In the genomic region with DNA sequence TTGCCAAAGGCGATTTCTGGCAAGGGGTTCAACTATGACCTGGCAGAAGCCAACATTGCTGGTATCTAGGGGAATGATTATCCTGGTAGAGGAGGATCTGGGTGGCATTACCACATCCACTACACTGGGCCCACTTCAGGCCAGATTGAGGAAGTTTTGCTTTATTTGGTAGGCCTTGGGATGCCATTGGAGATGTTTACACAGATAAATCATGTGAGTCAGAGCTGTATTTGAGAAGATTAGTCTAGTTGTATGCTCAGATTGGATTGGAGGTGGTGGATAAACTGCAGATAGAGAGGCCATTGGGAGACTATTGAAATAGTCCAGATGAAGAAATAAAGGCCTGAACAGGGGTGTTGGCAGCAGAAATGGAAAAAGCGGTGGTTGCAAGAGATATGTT, we compare ENCODE assay signal across 18 cellular contexts.
DNase-seq lines count a peak whose midpoint lies in the region; ATAC-seq, FAIRE-seq and TF ChIP-seq lines count a peak whose summit lies in the region.
"Had no signal": no experiment of that assay in that cellular context is flagged by ENCODE, and none has a peak within 500 bp of the region (broad histone marks: within the 10 kb centered on the region; RNA-seq: fewer than 3 reads in every experiment).

No MANE protein-coding gene starts in this region.

- WGBS in SK-N-SH (ENCODE audit: low lambda C conversion rate): 41% methylated on average over 2 of the region's 2 CpGs
- WGBS in hepatocyte (ENCODE audit: low lambda C conversion rate, missing lambda C conversion rate): 76% methylated on average over 2 of the region's 2 CpGs

- no peak for TF ChIP-seq EP300 in SK-N-SH (IDR thresholded peaks at IDR 0.05; ENCODE audit: borderline replicate concordance in 1 of 2, low read depth in 1 of 2, low read length in 1 of 2)

- H3K4me1 ChIP-seq in SK-N-SH (ENCODE audit: control insufficient read depth in 1 of 2, insufficient read depth in 2 of 2, low read depth in 1 of 2, low read length in 1 of 2): 0 out of 4 replicates have a peak, but pooled peaks cover 0 to 4% of the 10 kb centered on the region in 2 experiments
- H3K4me1 ChIP-seq in RWPE2 (ENCODE audit: insufficient read depth, poor library complexity, severe bottlenecking): peaks cover 56% of the 10 kb centered on the region
- H3K4me1 ChIP-seq in hepatocyte (ENCODE audit: insufficient read depth): peaks cover 43% of the 10 kb centered on the region
- H3K4me1 ChIP-seq: tibial nerve had no signal

- POLR2A ChIA-PET in SK-N-SH (lab: Yijun Ruan, JAX): no interaction called here

- H3K79me2 ChIP-seq in SK-N-SH (ENCODE audit: insufficient read depth): no peaks in the 10 kb centered on the region
- H3K79me2 ChIP-seq in hepatocyte: no peaks in the 10 kb centered on the region

- no peak for DNase-seq in SK-N-SH
- no peak for DNase-seq in RWPE2 (ENCODE audit: low spot score)
- peak; percentile 33 for DNase-seq in hepatocyte (ENCODE audit: low spot score)
- DNase-seq in caudate nucleus (lab: John Stamatoyannopoulos, UW): no peak
- no peak for DNase-seq in frontal cortex (ENCODE audit: low spot score in 2 of 2)
- no peak for DNase-seq in NCI-H510A treated with DMSO at 0.1 percent for 48 hours (lab: John Stamatoyannopoulos, UW)
- DNase-seq: 8988T; activated CD4-positive, alpha-beta T cell treated with anti-CD3 and anti-CD28 coated beads for 4 hours; activated naive CD4-positive, alpha-beta T cell; cortex of kidney; DND-41; NCI-H146; T1000 had no signal

- peaks cover 11% of the 10 kb centered on the region for H3F3A ChIP-seq in SK-N-SH (replicated peaks; ENCODE audit: insufficient read depth)

- no peaks in the 10 kb centered on the region for H3K9me2 ChIP-seq in SK-N-SH
- H3K9me2 ChIP-seq in hepatocyte (replicated peaks; ENCODE audit: insufficient read depth): no peaks in the 10 kb centered on the region

- H3K4me2 ChIP-seq in SK-N-SH (no peak overlapping the region), hepatocyte (no peak overlapping the region)
- H3K4me2 ChIP-seq: KMS-11 had no signal

- no peak for TF ChIP-seq RAD21 in SK-N-SH (IDR thresholded peaks at IDR 0.05; ENCODE audit: low read length)

- H3K27ac ChIP-seq in SK-N-SH (ENCODE audit: low read depth in 2 of 2, low read length in 1 of 2) (no peak overlapping the region), RWPE2 (ENCODE audit: poor library complexity, severe bottlenecking) (peak overlapping the region; percentile 97), hepatocyte (peak overlapping the region; percentile 93), caudate nucleus (ENCODE audit: low read depth, low read length) (no peak overlapping the region)
- H3K27ac ChIP-seq: KMS-11, skin epidermis, tibial nerve had no signal

- ATAC-seq in SK-N-SH treated with all-trans-retinoic acid at 6 μM for 48 hours (no peak; the same call in 1 of the 3 replicates), RWPE2 (ENCODE audit: low read depth) (peak; percentile 16; the same call in 1 of the 3 replicates), HG02973 (IDR thresholded peaks at IDR 0.05; ENCODE audit: unreplicated experiment) (no peak)

- FAIRE-seq in frontal cortex (lab: Jason Lieb, UNC): no peak

- H3K36me3 ChIP-seq in SK-N-SH (replicated peaks in 1 of 2; ENCODE audit: control insufficient read depth in 1 of 2, insufficient read depth in 2 of 2, low read length in 1 of 2) (no peaks in the 10 kb centered on the region), RWPE2 (ENCODE audit: low read depth) (no peaks in the 10 kb centered on the region), hepatocyte (replicated peaks; ENCODE audit: insufficient read depth, low read depth) (no peaks in the 10 kb centered on the region)
- H3K36me3 ChIP-seq: tibial nerve had no signal

- H3K27me3 ChIP-seq in SK-N-SH (ENCODE audit: insufficient read depth) (no peaks in the 10 kb centered on the region), RWPE2 (ENCODE audit: insufficient read depth, poor library complexity, severe bottlenecking) (no peaks in the 10 kb centered on the region), hepatocyte (no peaks in the 10 kb centered on the region)
- H3K27me3 ChIP-seq: tibial nerve had no signal

- CTCF ChIA-PET in SK-N-SH (lab: Yijun Ruan, JAX): no interaction called here

- H3K9me3 ChIP-seq in SK-N-SH: no peaks in the 10 kb centered on the region
- H3K9me3 ChIP-seq in RWPE2 (ENCODE audit: severe bottlenecking): peaks cover 2% of the 10 kb centered on the region
- H3K9me3 ChIP-seq in hepatocyte (ENCODE audit: low read depth): no peaks in the 10 kb centered on the region
- H3K9me3 ChIP-seq: tibial nerve had no signal

- H3K4me3 ChIP-seq in SK-N-SH (ENCODE audit: low read depth in 2 of 2, low read length in 1 of 2): no peak overlapping the region
- H3K4me3 ChIP-seq in RWPE2 (ENCODE audit: severe bottlenecking): no peak overlapping the region
- H3K4me3 ChIP-seq in hepatocyte: no peak overlapping the region
- H3K4me3 ChIP-seq: skin epidermis, tibial nerve had no signal

- H4K20me1 ChIP-seq in SK-N-SH (ENCODE audit: insufficient read depth) (no peaks in the 10 kb centered on the region), hepatocyte (ENCODE audit: insufficient read depth, poor library complexity, severe bottlenecking) (no peaks in the 10 kb centered on the region)

- TF ChIP-seq CTCF in SK-N-SH (IDR thresholded peaks at IDR 0.05) (no peak), RWPE2 (IDR thresholded peaks at IDR 0.05; ENCODE audit: poor library complexity, severe bottlenecking) (no peak), hepatocyte (IDR thresholded peaks at IDR 0.05; ENCODE audit: poor library complexity) (no peak)

- no peak overlapping the region for H2AFZ ChIP-seq in SK-N-SH (ENCODE audit: low read depth)
- no peak overlapping the region for H2AFZ ChIP-seq in hepatocyte

- H3K9ac ChIP-seq in SK-N-SH: no peak overlapping the region
- H3K9ac ChIP-seq: KMS-11 had no signal

TF ChIP-seq in SK-N-SH, 30 proteins besides CTCF, POLR2A, EP300 and RAD21:
- TF ChIP-seq NFIC (IDR thresholded peaks at IDR 0.05; ENCODE audit: borderline replicate concordance): 0 out of 2 replicates have a peak, but pooled peaks have one; percentile 13
- TF ChIP-seq, protein P1, sequence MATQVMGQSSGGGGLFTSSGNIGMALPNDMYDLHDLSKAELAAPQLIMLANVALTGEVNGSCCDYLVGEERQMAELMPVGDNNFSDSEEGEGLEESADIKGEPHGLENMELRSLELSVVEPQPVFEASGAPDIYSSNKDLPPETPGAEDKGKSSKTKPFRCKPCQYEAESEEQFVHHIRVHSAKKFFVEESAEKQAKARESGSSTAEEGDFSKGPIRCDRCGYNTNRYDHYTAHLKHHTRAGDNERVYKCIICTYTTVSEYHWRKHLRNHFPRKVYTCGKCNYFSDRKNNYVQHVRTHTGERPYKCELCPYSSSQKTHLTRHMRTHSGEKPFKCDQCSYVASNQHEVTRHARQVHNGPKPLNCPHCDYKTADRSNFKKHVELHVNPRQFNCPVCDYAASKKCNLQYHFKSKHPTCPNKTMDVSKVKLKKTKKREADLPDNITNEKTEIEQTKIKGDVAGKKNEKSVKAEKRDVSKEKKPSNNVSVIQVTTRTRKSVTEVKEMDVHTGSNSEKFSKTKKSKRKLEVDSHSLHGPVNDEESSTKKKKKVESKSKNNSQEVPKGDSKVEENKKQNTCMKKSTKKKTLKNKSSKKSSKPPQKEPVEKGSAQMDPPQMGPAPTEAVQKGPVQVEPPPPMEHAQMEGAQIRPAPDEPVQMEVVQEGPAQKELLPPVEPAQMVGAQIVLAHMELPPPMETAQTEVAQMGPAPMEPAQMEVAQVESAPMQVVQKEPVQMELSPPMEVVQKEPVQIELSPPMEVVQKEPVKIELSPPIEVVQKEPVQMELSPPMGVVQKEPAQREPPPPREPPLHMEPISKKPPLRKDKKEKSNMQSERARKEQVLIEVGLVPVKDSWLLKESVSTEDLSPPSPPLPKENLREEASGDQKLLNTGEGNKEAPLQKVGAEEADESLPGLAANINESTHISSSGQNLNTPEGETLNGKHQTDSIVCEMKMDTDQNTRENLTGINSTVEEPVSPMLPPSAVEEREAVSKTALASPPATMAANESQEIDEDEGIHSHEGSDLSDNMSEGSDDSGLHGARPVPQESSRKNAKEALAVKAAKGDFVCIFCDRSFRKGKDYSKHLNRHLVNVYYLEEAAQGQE (IDR thresholded peaks at IDR 0.05; ENCODE audit: low read depth, low read length): no peak
- no peak for TF ChIP-seq RXRA (IDR thresholded peaks at IDR 0.05; ENCODE audit: borderline replicate concordance, low read depth)
- no peak for TF ChIP-seq GABPA (IDR thresholded peaks at IDR 0.05; ENCODE audit: low read depth)
- TF ChIP-seq JUND (IDR thresholded peaks at IDR 0.05): peak; percentile 29; the same call in 1 of the 2 replicates

TF ChIP-seq in SK-N-SH treated with all-trans-retinoic acid at 6 μM for 48 hours, 23 proteins besides CTCF, POLR2A, EP300 and RAD21 (continues in another document):
- no peak for TF ChIP-seq SNAI2 (CRISPR knock-in tag; IDR thresholded peaks at IDR 0.05)
- TF ChIP-seq, protein P2, sequence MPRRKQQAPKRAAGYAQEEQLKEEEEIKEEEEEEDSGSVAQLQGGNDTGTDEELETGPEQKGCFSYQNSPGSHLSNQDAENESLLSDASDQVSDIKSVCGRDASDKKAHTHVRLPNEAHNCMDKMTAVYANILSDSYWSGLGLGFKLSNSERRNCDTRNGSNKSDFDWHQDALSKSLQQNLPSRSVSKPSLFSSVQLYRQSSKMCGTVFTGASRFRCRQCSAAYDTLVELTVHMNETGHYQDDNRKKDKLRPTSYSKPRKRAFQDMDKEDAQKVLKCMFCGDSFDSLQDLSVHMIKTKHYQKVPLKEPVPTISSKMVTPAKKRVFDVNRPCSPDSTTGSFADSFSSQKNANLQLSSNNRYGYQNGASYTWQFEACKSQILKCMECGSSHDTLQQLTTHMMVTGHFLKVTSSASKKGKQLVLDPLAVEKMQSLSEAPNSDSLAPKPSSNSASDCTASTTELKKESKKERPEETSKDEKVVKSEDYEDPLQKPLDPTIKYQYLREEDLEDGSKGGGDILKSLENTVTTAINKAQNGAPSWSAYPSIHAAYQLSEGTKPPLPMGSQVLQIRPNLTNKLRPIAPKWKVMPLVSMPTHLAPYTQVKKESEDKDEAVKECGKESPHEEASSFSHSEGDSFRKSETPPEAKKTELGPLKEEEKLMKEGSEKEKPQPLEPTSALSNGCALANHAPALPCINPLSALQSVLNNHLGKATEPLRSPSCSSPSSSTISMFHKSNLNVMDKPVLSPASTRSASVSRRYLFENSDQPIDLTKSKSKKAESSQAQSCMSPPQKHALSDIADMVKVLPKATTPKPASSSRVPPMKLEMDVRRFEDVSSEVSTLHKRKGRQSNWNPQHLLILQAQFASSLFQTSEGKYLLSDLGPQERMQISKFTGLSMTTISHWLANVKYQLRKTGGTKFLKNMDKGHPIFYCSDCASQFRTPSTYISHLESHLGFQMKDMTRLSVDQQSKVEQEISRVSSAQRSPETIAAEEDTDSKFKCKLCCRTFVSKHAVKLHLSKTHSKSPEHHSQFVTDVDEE (CRISPR knock-in tag; IDR thresholded peaks at IDR 0.05): no peak
- no peak for TF ChIP-seq ZFP3 (CRISPR knock-in tag; IDR thresholded peaks at IDR 0.05)
- TF ChIP-seq ZNF70 (CRISPR knock-in tag; IDR thresholded peaks at IDR 0.05): no peak
- no peak for TF ChIP-seq PPARA (CRISPR knock-in tag; IDR thresholded peaks at IDR 0.05; ENCODE audit: borderline replicate concordance)
- TF ChIP-seq BACH2 (CRISPR knock-in tag; IDR thresholded peaks at IDR 0.05; ENCODE audit: borderline replicate concordance): no peak

Comparison
In these comparisons a context has a peak if more than half of its experiments do, and no peak if none do; other contexts are left out.
1. H3K27ac ChIP-seq: peak in RWPE2 (single experiment) and hepatocyte (single experiment); none in SK-N-SH (0 of 2) and caudate nucleus (single experiment).